Comparison of ENCODE assay signal across 8 cellular contexts in the genomic region with DNA sequence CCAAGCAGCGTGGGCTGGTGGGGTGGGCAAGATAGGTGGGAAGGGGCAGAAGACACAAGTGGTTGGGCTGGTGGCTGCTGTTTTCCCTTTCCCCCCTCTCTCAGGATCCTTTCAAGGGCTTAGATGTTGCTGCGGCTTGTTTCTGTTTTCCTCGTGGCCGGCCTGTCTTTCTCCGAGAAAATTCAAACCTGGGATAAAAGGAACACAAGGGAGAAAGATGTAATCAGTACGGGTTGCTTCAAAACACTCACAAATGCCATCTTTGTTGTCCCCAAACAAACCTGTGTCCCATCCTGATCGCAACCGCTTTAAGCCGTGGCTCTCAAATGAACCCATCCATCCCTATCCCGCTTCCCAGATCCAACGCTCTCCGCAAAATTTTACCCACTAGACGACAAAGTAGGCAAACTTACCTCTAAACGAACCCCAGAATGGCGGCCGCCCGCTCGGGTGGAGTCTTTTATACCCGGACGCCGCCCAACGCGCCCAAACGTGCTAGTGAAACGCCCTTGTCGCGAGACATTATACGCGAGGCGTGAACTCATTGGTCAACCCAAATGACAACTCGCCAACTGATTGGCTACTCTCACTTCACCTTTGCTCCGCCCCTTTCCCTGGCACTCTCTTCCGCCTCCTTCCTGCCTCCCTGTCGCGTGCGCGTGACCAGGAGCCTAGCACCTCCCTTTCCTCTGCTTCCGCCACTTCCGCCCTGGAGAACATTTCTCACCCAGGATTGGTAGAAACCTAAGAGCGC.
DNase-seq lines count a peak whose midpoint lies in the region; ATAC-seq and TF ChIP-seq lines count a peak whose summit lies in the region.

PPP1R10 (minus strand) TSS at position 433 of the 754 bp plus-strand sequence. CDS start 7,299 bp downstream, outside the sequence.

- peaks cover 50% of the 10 kb centered on the region for H3K4me1 Mint-ChIP-seq in central memory CD8-positive, alpha-beta T cell

- no peaks in the 10 kb centered on the region for H3K9me3 Mint-ChIP-seq in central memory CD8-positive, alpha-beta T cell

- peak within 1 kb of the TSS; percentile 99 for H3K27ac Mint-ChIP-seq in central memory CD8-positive, alpha-beta T cell (ENCODE audit: low read depth)

- H3K36me3 Mint-ChIP-seq in central memory CD8-positive, alpha-beta T cell (ENCODE audit: insufficient read depth): peaks cover 63% of the 10 kb centered on the region

- ATAC-seq in GM19025 (IDR thresholded peaks at IDR 0.05; ENCODE audit: low read depth, unreplicated experiment): peak; percentile 77
- ATAC-seq in HG03342 (IDR thresholded peaks at IDR 0.05; ENCODE audit: unreplicated experiment): peak; percentile 79
- peak; percentile 73 for ATAC-seq in central memory CD8-positive, alpha-beta T cell (replicated peaks; ENCODE audit: extremely low read depth, poor library complexity, severe bottlenecking)

- TF ChIP-seq CTCF in AG09309 (IDR thresholded peaks at IDR 0.05; ENCODE audit: control insufficient read depth, insufficient read depth, low read depth, low read length, missing control alignments): no peak

- peak within 1 kb of the TSS; percentile 95 for H3K4me3 ChIP-seq in AG09309 (ENCODE audit: control insufficient read depth, low read depth, low read length)

- peak within 1 kb of the TSS; percentile 93 for H3K4me3 Mint-ChIP-seq in central memory CD8-positive, alpha-beta T cell

- no peaks in the 10 kb centered on the region for H3K27me3 Mint-ChIP-seq in central memory CD8-positive, alpha-beta T cell

- peak; percentile 100 for DNase-seq in AG09309 (ENCODE audit: low read depth)
- DNase-seq in NCI-H446 (lab: John Stamatoyannopoulos, UW): peak; percentile 99 to 100
- peak; percentile 98 for DNase-seq in activated CD4-positive, CD25-positive, alpha-beta regulatory T cell treated with anti-CD3 and anti-CD28 coated beads, Interleukin-2, amount 50 U/mL, for 16 hours (ENCODE audit: low read depth, low spot score)
- DNase-seq in central memory CD8-positive, alpha-beta T cell (ENCODE audit: low spot score in 2 of 2): peak; percentile 91 to 99
- DNase-seq in inferior parietal cortex (ENCODE audit: extremely low spot score): peak; percentile 100
- peak; percentile 95 to 96 for DNase-seq in stimulated activated CD4-positive, alpha-beta T cell treated with anti-CD3 and anti-CD28 coated beads, Interleukin-12 subunit alpha, Interleukin-12 subunit beta, amount 100 ng/mL, for 24 hours (ENCODE audit: low read depth in 2 of 2)

Comparison
In these comparisons a context has a peak if more than half of its experiments do, and no peak if none do; other contexts are left out.
1. Peak in every context shown above with its lines: DNase-seq, ATAC-seq and H3K4me3 ChIP-seq.